In the genomic region with DNA sequence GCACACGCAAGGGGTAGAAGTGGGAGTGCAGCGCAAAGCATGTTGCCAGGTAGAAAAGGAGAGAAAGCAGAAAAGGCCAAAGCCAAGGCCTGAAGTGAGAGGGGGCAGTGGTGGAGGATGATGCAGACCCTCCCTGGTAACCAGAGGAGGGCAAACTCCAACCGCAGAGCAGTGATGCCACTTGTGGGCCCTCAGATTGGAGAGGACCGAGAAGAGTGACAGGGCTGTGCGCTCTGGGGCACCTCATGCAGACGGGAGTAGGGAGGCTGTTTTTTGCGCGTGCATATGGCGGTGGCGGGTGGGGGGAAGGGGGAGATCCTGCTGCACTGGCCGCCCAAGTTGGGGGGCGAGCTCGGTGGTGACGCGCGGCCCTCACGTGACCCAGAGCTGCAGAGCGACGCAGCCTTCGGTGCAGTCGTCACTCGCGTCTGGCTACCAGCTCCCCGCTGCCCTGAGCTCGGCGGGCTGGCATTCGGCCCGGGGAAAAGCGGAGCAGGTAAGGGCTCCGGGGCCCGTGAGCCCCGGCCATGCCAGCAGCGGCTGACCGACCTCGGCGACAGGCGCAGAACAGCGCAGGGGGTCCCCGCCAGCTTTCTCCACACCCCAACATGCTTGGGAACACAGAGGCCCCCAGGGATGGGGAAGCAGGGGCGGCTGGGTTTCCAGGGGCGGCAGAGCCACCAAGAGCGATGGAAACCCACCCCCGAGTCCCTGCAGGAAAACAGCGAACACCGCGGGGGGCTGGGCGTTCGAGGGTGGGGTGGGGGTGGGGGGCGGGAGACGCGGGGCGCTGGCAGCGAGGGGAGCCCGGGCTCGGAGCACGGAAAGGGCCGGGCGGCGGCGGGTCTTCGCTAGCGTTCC, we compare ENCODE assay signal across 9 cellular contexts. TPM values are rescaled to one million over a fixed set of nuclear protein-coding genes. Genes with fewer than 3 reads are reported as not detected.
DNase-seq lines count a peak whose midpoint lies in the region; ATAC-seq, FAIRE-seq and TF ChIP-seq lines count a peak whose summit lies in the region.
"Had no signal": no experiment of that assay in that cellular context is flagged by ENCODE, and none has a peak within 500 bp of the region (broad histone marks: within the 10 kb centered on the region; RNA-seq: fewer than 3 reads in every experiment).

A gene (plus strand): TSS at position 421 of the 861 bp plus-strand sequence. CDS start 984 bp downstream, outside the sequence.

- no peaks in the 10 kb centered on the region for H3K27me3 ChIP-seq in kidney epithelial cell (ENCODE audit: control insufficient read depth, insufficient read depth, low read length)
- H3K27me3 ChIP-seq in small intestine (ENCODE audit: control insufficient read depth in 2 of 2, insufficient read depth in 2 of 2, low read length in 2 of 2), result no peaks in the 10 kb centered on the region

- WGBS in small intestine, 3 donors, result 4 to 36% (median 11%) methylated on average over 18 to 58 of the region's 62 CpGs

- H3K4me1 ChIP-seq in small intestine (ENCODE audit: control insufficient read depth in 2 of 2, insufficient read depth in 1 of 2, low read depth in 1 of 2, low read length in 1 of 2), result no peaks in the 10 kb centered on the region

- peak within 1 kb of the TSS; percentile 83 for H3K4me3 ChIP-seq in kidney epithelial cell (ENCODE audit: low read depth, low read length)
- H3K4me3 ChIP-seq in small intestine (ENCODE audit: low read depth in 1 of 2, low read length in 2 of 2), result peak within 1 kb of the TSS; percentile 50 to 59

- H3K36me3 ChIP-seq in kidney epithelial cell (ENCODE audit: control insufficient read depth, insufficient read depth, low read length) (no peaks in the 10 kb centered on the region), small intestine (ENCODE audit: control insufficient read depth in 2 of 2, insufficient read depth in 2 of 2, low read length in 2 of 2) (no peaks in the 10 kb centered on the region)

- H3K27ac ChIP-seq in small intestine (ENCODE audit: low read depth in 1 of 2, low read length in 1 of 2), result peak within 1 kb of the TSS in 1 of 2 donors; percentile 70

- no peak for TF ChIP-seq CTCF in kidney epithelial cell (IDR thresholded peaks at IDR 0.05; ENCODE audit: insufficient read depth, low read length, poor library complexity, severe bottlenecking)

- peak; percentile 79 to 88 for ATAC-seq in activated CD4-positive, CD25-positive, alpha-beta regulatory T cell treated with anti-CD3 and anti-CD28 coated beads, Interleukin-2, amount 50 U/mL, for 24 hours
- ATAC-seq in HG02798 (IDR thresholded peaks at IDR 0.05; ENCODE audit: poor library complexity, unreplicated experiment), result no peak
- no peak for ATAC-seq in GM19023 (IDR thresholded peaks at IDR 0.05; ENCODE audit: unreplicated experiment)

- no peak for FAIRE-seq in small intestine (lab: Jason Lieb, UNC)
- FAIRE-seq: TTC549 had no signal

- peak; percentile 57 for DNase-seq in EL
- peak; percentile 58 for DNase-seq in NCI-H1694 (lab: John Stamatoyannopoulos, UW)
- DNase-seq in dermis blood vessel endothelial cell, result peak; percentile 70
- DNase-seq in kidney epithelial cell (ENCODE audit: low read depth), result no peak
- DNase-seq in small intestine, result peak; percentile 8

- no peaks in the 10 kb centered on the region for H3K9me3 ChIP-seq in small intestine (ENCODE audit: control insufficient read depth, low read depth)

RNA-seq across cellular contexts. Expression of the gene that starts here (rescaled TPM):
- 258 and 269 TPM in 2 replicates for total RNA-seq in dermis blood vessel endothelial cell
- total RNA-seq in kidney epithelial cell, result 143 and 164 TPM in 2 replicates
- 10 to 100 TPM in 2 of 3 donors, 1 to 10 TPM in 1; 8.1 to 82.2 (median 20.3) TPM for polyA plus RNA-seq in small intestine

Comparison
In these comparisons a context has a peak if more than half of its experiments do, and no peak if none do; other contexts are left out.
1. ATAC-seq: peak in activated CD4-positive, CD25-positive, alpha-beta regulatory T cell treated with anti-CD3 and anti-CD28 coated beads, Interleukin-2, amount 50 U/mL, for 24 hours (2 of 2); none in HG02798 (single experiment) and GM19023 (single experiment).